Comparison of ENCODE assay signal across 10 cellular contexts in the genomic region with DNA sequence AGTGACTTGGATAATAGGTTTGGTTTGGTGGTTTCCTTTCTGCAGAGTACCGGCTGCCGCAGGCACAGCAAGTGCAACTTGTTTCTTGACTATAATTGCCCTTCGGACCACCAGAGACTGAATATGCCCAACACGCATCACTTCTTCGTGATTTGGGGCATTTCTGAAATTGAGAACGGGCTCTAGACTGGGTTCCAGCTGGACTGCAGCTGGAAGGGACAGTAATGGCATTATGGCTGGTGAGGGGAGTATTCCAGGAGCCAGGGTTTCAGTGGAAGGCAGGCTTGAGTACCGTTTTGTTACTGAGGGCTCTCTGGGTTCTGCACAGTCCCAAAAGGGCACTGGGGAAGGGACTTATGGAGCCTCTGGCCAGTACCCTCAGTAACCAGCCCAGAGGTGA. TPM values are rescaled to one million over a fixed set of nuclear protein-coding genes. Genes with fewer than 3 reads are reported as not detected.
DNase-seq lines count a peak whose midpoint lies in the region; ATAC-seq and TF ChIP-seq lines count a peak whose summit lies in the region.
"Had no signal": no experiment of that assay in that cellular context is flagged by ENCODE, and none has a peak within 500 bp of the region (broad histone marks: within the 10 kb centered on the region; RNA-seq: fewer than 3 reads in every experiment).

No MANE protein-coding gene starts in this region.

- H3K4me1 Mint-ChIP-seq in IgD-negative memory B cell (peaks cover 3 to 7% (median 7%) of the 10 kb centered on the region in 3 donors), progenitor cell of endocrine pancreas (ENCODE audit: low read depth) (peaks cover 14% of the 10 kb centered on the region), Calu3 (ENCODE audit: low read depth, unreplicated experiment) (peaks cover 3% of the 10 kb centered on the region)

- H3K4me2 ChIP-seq in BLaER1 treated with 17β-estradiol and CSF1 and Interleukin-3, amounts not matched to agents 10 nM and 100 nM, result peak overlapping the region; percentile 20 to 100 (median 96); a peak in 18 of 22 replicates

- H3K27ac ChIP-seq in BLaER1 treated with 17β-estradiol and CSF1 and Interleukin-3, amounts not matched to agents 10 nM and 100 nM, result peak overlapping the region in 4 of 11 experiments; percentile 12 to 88 (median 84); a peak in 6 of 22 replicates
- peak overlapping the region; percentile 23 for H3K27ac ChIP-seq in colonic mucosa

- H3K4me3 ChIP-seq in BLaER1 treated with 17β-estradiol and CSF1 and Interleukin-3, amounts not matched to agents 10 nM and 100 nM, result no peak overlapping the region
- no peak overlapping the region for H3K4me3 ChIP-seq in colonic mucosa

- CTCF ChIA-PET in Calu3 (lab: Charles Lee), result no interaction called here

- peak overlapping the region in 2 of 11 experiments; percentile 80; a peak in 3 of 22 replicates for H3K9ac ChIP-seq in BLaER1 treated with 17β-estradiol and CSF1 and Interleukin-3, amounts not matched to agents 10 nM and 100 nM
- peak overlapping the region in 1 of 2 donors; percentile 69 for H3K9ac ChIP-seq in colonic mucosa (ENCODE audit: low read depth in 2 of 2, low read length in 2 of 2)

- H3K27ac Mint-ChIP-seq in IgD-negative memory B cell (peak overlapping the region in 2 of 3 donors; percentile 21 to 83), progenitor cell of endocrine pancreas (peak overlapping the region; percentile 83), Calu3 (ENCODE audit: unreplicated experiment) (no peak overlapping the region)

- TF ChIP-seq CTCF in colonic mucosa (IDR thresholded peaks at IDR 0.05) (no peak), progenitor cell of endocrine pancreas (IDR thresholded peaks at IDR 0.05; ENCODE audit: unreplicated experiment) (no peak), Calu3 (IDR thresholded peaks at IDR 0.05; ENCODE audit: unreplicated experiment) (no peak)

- no peak for ATAC-seq in HG02678 (IDR thresholded peaks at IDR 0.05; ENCODE audit: unreplicated experiment)
- ATAC-seq: HCT116 had no signal

- peaks cover 46 to 63% (median 62%) of the 10 kb centered on the region in 10 experiments for H3K4me1 ChIP-seq in BLaER1 treated with 17β-estradiol and CSF1 and Interleukin-3, amounts not matched to agents 10 nM and 100 nM
- H3K4me1 ChIP-seq in colonic mucosa, result peaks cover 30% of the 10 kb centered on the region

- H3K4me3 Mint-ChIP-seq in IgD-negative memory B cell (no peak overlapping the region), progenitor cell of endocrine pancreas (ENCODE audit: low read depth) (no peak overlapping the region), Calu3 (ENCODE audit: low read depth, unreplicated experiment) (no peak overlapping the region)

- H3K9me3 Mint-ChIP-seq in IgD-negative memory B cell (no peaks in the 10 kb centered on the region), progenitor cell of endocrine pancreas (ENCODE audit: low read depth) (no peaks in the 10 kb centered on the region), Calu3 (ENCODE audit: low read depth, unreplicated experiment) (no peaks in the 10 kb centered on the region)

- H4K20me1 ChIP-seq in BLaER1 treated with 17β-estradiol and CSF1 and Interleukin-3, amounts not matched to agents 10 nM and 100 nM, result peaks cover 0 to 51% (median 10%) of the 10 kb centered on the region in 11 experiments; a peak in 9 of 22 replicates

- H3K9me3 ChIP-seq in BLaER1 treated with 17β-estradiol and CSF1 and Interleukin-3, amounts not matched to agents 10 nM and 100 nM (replicated peaks in 1 of 11), result no peaks in the 10 kb centered on the region
- H3K9me3 ChIP-seq in colonic mucosa, result no peaks in the 10 kb centered on the region

- peaks cover 0 to 30% (median 14%) of the 10 kb centered on the region in 11 experiments; a peak in 12 of 22 replicates for H3K36me3 ChIP-seq in BLaER1 treated with 17β-estradiol and CSF1 and Interleukin-3, amounts not matched to agents 10 nM and 100 nM
- H3K36me3 ChIP-seq in colonic mucosa, result no peaks in the 10 kb centered on the region

- H3K27me3 ChIP-seq in BLaER1 treated with 17β-estradiol and CSF1 and Interleukin-3, amounts not matched to agents 10 nM and 100 nM, result no peaks in the 10 kb centered on the region
- H3K27me3 ChIP-seq in colonic mucosa, result no peaks in the 10 kb centered on the region

- intact Hi-C loops in colonic mucosa (cut with DNase I) (loop anchor here (5.0 kb wide), 1 partner anchor 38 kb away; a partner anchor contains a TSS), Calu3 (cut with micrococcal nuclease; ENCODE audit: unreplicated experiment) (loop anchor here (5.0 to 10.0 kb wide), 2 partner anchors 73 to 105 kb away; no protein-coding TSS in a partner anchor)

- no TSS peak for BruUV-seq in Calu3 (replicated peaks; lab: Mats Ljungman, UMichigan)

- DNase-seq in colonic mucosa, result no peak
- DNase-seq in progenitor cell of endocrine pancreas (ENCODE audit: low spot score, unreplicated experiment), result no peak
- no peak for DNase-seq in Kasumi-1 (lab: John Stamatoyannopoulos, UW)
- no peak for DNase-seq in Calu3
- DNase-seq in activated T-cell treated with anti-CD3 and anti-CD28 coated beads for 4 hours, result no peak
- DNase-seq: NCI-H2029 had no signal

- H3K27me3 Mint-ChIP-seq in IgD-negative memory B cell (no peaks in the 10 kb centered on the region), progenitor cell of endocrine pancreas (no peaks in the 10 kb centered on the region), Calu3 (ENCODE audit: unreplicated experiment) (no peaks in the 10 kb centered on the region)

- H3K36me3 Mint-ChIP-seq in IgD-negative memory B cell, result peaks cover under 1% of the 10 kb centered on the region
- H3K36me3 Mint-ChIP-seq in progenitor cell of endocrine pancreas (ENCODE audit: insufficient read depth), result peaks cover 14% of the 10 kb centered on the region
- H3K36me3 Mint-ChIP-seq in Calu3 (ENCODE audit: insufficient read depth, unreplicated experiment), result peaks cover 16% of the 10 kb centered on the region

RNA-seq across cellular contexts. Expression of a gene that starts 40.1 kb away (rescaled TPM):
- 32.1 TPM for polyA plus RNA-seq in IgD-negative memory B cell
- total RNA-seq in colonic mucosa (100 to 1,000 TPM; 247 to 437 TPM), progenitor cell of endocrine pancreas (199 and 201 TPM in 2 replicates), Calu3 (2022) (90.0 and 110 TPM in 2 replicates)
